ENCODE assay signal across 8 cellular contexts in genomic region chr19:680287-681028, GRCh38. TPM values are rescaled to one million over a fixed set of nuclear protein-coding genes. Genes with fewer than 3 reads are reported as not detected.
A peak's percentile ranks its signal among the peaks of the same experiment; 100 is the strongest.
DNase-seq lines count a peak whose midpoint lies in the region; ATAC-seq and TF ChIP-seq lines count a peak whose summit lies in the region.

No MANE protein-coding gene starts in this region.

- peaks cover 1% of the 10 kb centered on the region for H3K4me1 Mint-ChIP-seq in Caco-2 (ENCODE audit: low read depth, unreplicated experiment)
- peaks cover 5% of the 10 kb centered on the region in 2 donors for H3K4me1 Mint-ChIP-seq in effector memory CD8-positive, alpha-beta T cell (ENCODE audit: low read depth in 2 of 2)

- BruUV-seq in Caco-2 (replicated peaks; lab: Mats Ljungman, UMichigan), result no TSS peak

- CTCF ChIA-PET in Caco-2 (lab: Charles Lee), result interaction anchor here (0.5 to 1.6 kb wide), 4 partner anchors 9 to 73 kb away, joined by 3 to 11 read pairs (median 4); no protein-coding TSS in a partner anchor

- 0 to 1% methylated on average over 45 to 52 of the region's 70 CpGs for WGBS in mesodermal cell (ENCODE audit: insufficient coverage in 2 of 2), 2 experiments

- no peaks in the 10 kb centered on the region for H3K27me3 Mint-ChIP-seq in Caco-2 (ENCODE audit: insufficient read depth, unreplicated experiment)
- H3K27me3 Mint-ChIP-seq in effector memory CD8-positive, alpha-beta T cell, result peaks cover 3 to 5% of the 10 kb centered on the region in 2 donors

- H3K9me3 Mint-ChIP-seq in Caco-2 (ENCODE audit: unreplicated experiment), result no peaks in the 10 kb centered on the region
- no peaks in the 10 kb centered on the region for H3K9me3 Mint-ChIP-seq in effector memory CD8-positive, alpha-beta T cell

- peak; percentile 67 for ATAC-seq in GM21360 (IDR thresholded peaks at IDR 0.05; ENCODE audit: unreplicated experiment)
- peak; percentile 77 for ATAC-seq in effector memory CD8-positive, alpha-beta T cell (replicated peaks)

- intact Hi-C loops in Caco-2 (cut with micrococcal nuclease; ENCODE audit: unreplicated experiment), result loop anchor here (1.0 to 2.0 kb wide), 2 partner anchors 18 to 72 kb away; partner anchors contain the start of gene RNF126

- H3K27ac ChIP-seq in mesodermal cell (ENCODE audit: low read depth, low read length, severe bottlenecking), result peak overlapping the region; percentile 92

- no peaks in the 10 kb centered on the region for H3K27me3 ChIP-seq in Caco-2 (replicated peaks; ENCODE audit: control insufficient read depth, insufficient read depth, low read length)

- no peaks in the 10 kb centered on the region for H3K9me3 ChIP-seq in Caco-2
- no peaks in the 10 kb centered on the region for H3K9me3 ChIP-seq in mesodermal cell (ENCODE audit: control insufficient read depth, low read length)

- peak overlapping the region; percentile 82 for H3K27ac Mint-ChIP-seq in Caco-2 (ENCODE audit: unreplicated experiment)
- H3K27ac Mint-ChIP-seq in effector memory CD8-positive, alpha-beta T cell, result peak overlapping the region; percentile 62 to 91

- H3K4me3 ChIP-seq in Caco-2 (ENCODE audit: low read depth, low read length) (peak overlapping the region; percentile 61), mesodermal cell (ENCODE audit: extremely low read depth, insufficient read depth, low read length, poor library complexity, severe bottlenecking) (peak overlapping the region; percentile 61)

- H3K36me3 Mint-ChIP-seq in Caco-2 (ENCODE audit: insufficient read depth, unreplicated experiment), result peaks cover 33% of the 10 kb centered on the region
- peaks cover 4% of the 10 kb centered on the region for H3K36me3 Mint-ChIP-seq in effector memory CD8-positive, alpha-beta T cell (ENCODE audit: insufficient read depth)

- DNase-seq in Caco-2 (peak; percentile 98 to 99), HT-29 (ENCODE audit: low spot score) (peak; percentile 89), NK-92 (lab: John Stamatoyannopoulos, UW; ENCODE audit: unreplicated experiment) (peak; percentile 95)
- peak; percentile 99 for DNase-seq in activated CD8-positive, alpha-beta memory T cell treated with anti-CD3 and anti-CD28 coated beads for 4 hours (ENCODE audit: low read depth in 2 of 2)
- peak; percentile 95 to 97 (median 95) for DNase-seq in effector memory CD8-positive, alpha-beta T cell
- DNase-seq in stimulated activated CD8-positive, alpha-beta memory T cell treated with anti-CD3 and anti-CD28 coated beads, Interleukin-15, amount 100 ng/mL, for 24 hours (ENCODE audit: low read depth), result peak; percentile 99

- H3K36me3 ChIP-seq in Caco-2 (ENCODE audit: control insufficient read depth, insufficient read depth, low read length) (no peaks in the 10 kb centered on the region; the same call in 1 of the 2 replicates), mesodermal cell (ENCODE audit: control insufficient read depth, insufficient read depth, low read length) (no peaks in the 10 kb centered on the region)

- peaks cover 11% of the 10 kb centered on the region for H3K4me1 ChIP-seq in Caco-2
- H3K4me1 ChIP-seq in mesodermal cell (ENCODE audit: control insufficient read depth, insufficient read depth, low read length, poor library complexity, severe bottlenecking), result peaks cover 9% of the 10 kb centered on the region

- POLR2A ChIA-PET in Caco-2 (lab: Charles Lee), result interaction anchor here (0.5 to 1.5 kb wide), 4 partner anchors 12 to 102 kb away, joined by 3 to 6 read pairs (median 4); no protein-coding TSS in a partner anchor

- TF ChIP-seq CTCF in Caco-2 (IDR thresholded peaks at IDR 0.05; ENCODE audit: insufficient read depth in 1 of 2, low read depth in 1 of 2, low read length in 1 of 2, severe bottlenecking in 1 of 2, unreplicated experiment in 1 of 2), result peak; percentile 23 to 45

- H3K4me3 Mint-ChIP-seq in Caco-2 (ENCODE audit: unreplicated experiment), result peak overlapping the region; percentile 75
- H3K4me3 Mint-ChIP-seq in effector memory CD8-positive, alpha-beta T cell, result peak overlapping the region; percentile 77 to 78

RNA-seq across cellular contexts. Expression of gene FSTL3, which starts 4.3 kb away (rescaled TPM):
- 26.3 and 31.2 TPM in 2 replicates for total RNA-seq in Caco-2 (2022)
- 6.2 and 8.9 TPM in 2 replicates for total RNA-seq in HT-29 (2014; rRNA removed; shearing (Covaris generic))
- 15.9 TPM for polyA plus RNA-seq in mesodermal cell (2013, experiment 1 of 2)
- polyA plus RNA-seq in mesodermal cell (2013, experiment 2 of 2), result 11.7 TPM

RNA-seq across cellular contexts. Expression of gene PRSS57, which starts 14.8 kb away (rescaled TPM):
- total RNA-seq in Caco-2 (2022), result not detected in 2 replicates
- total RNA-seq in HT-29 (2014; rRNA removed; shearing (Covaris generic)), result not detected in 2 replicates
- not detected for polyA plus RNA-seq in mesodermal cell (2013, experiment 1 of 2)
- polyA plus RNA-seq in mesodermal cell (2013, experiment 2 of 2), result not detected

RNA-seq across cellular contexts. Expression of gene RNF126, which starts 17.4 kb away (rescaled TPM):
- total RNA-seq in Caco-2 (2022), result 74.6 and 77.9 TPM in 2 replicates
- 123 TPM in 2 replicates for total RNA-seq in HT-29 (2014; rRNA removed; shearing (Covaris generic))
- polyA plus RNA-seq in mesodermal cell (2013, experiment 1 of 2), result 48.9 TPM
- 40.3 TPM for polyA plus RNA-seq in mesodermal cell (2013, experiment 2 of 2)

RNA-seq across cellular contexts. Expression of gene PALM, which starts 28.3 kb away (rescaled TPM):
- total RNA-seq in Caco-2 (2022), result 14.7 and 16.1 TPM in 2 replicates
- total RNA-seq in HT-29 (2014; rRNA removed; shearing (Covaris generic)), result 0.13 TPM in 1 of 2 replicates, not detected in the other
- polyA plus RNA-seq in mesodermal cell (2013, experiment 1 of 2), result 54.7 TPM
- 45.9 TPM for polyA plus RNA-seq in mesodermal cell (2013, experiment 2 of 2)

RNA-seq across cellular contexts. Expression of gene FGF22, which starts 40.8 kb away (rescaled TPM):
- 0.68 TPM in 1 of 2 replicates, not detected in the other for total RNA-seq in Caco-2 (2022)
- 0.05 and 0.36 TPM in 2 replicates for total RNA-seq in HT-29 (2014; rRNA removed; shearing (Covaris generic))
- polyA plus RNA-seq in mesodermal cell (2013, experiment 1 of 2), result not detected
- polyA plus RNA-seq in mesodermal cell (2013, experiment 2 of 2), result not detected

Comparison
In these comparisons a context has a peak if more than half of its experiments do, and no peak if none do; other contexts are left out.
1. Peak in every context shown above with its lines: DNase-seq, ATAC-seq, H3K4me3 ChIP-seq and H3K27ac ChIP-seq.